Comparison of ENCODE assay signal across 9 cellular contexts in genomic region chr6:46042355-46042999, GRCh38. TPM values are rescaled to one million over a fixed set of nuclear protein-coding genes. Genes with fewer than 3 reads are reported as not detected.
DNase-seq lines count a peak whose midpoint lies in the region; ATAC-seq and TF ChIP-seq lines count a peak whose summit lies in the region.
"Had no signal": no experiment of that assay in that cellular context is flagged by ENCODE, and none has a peak within 500 bp of the region (broad histone marks: within the 10 kb centered on the region; RNA-seq: fewer than 3 reads in every experiment).

No MANE protein-coding gene starts in this region.

- CTCF ChIA-PET in Panc1 (lab: Charles Lee) = no interaction called here
- CTCF ChIA-PET in naive thymus-derived CD4-positive, alpha-beta T cell (lab: Charles Lee) = interaction anchor here (0.5 kb wide), 1 partner anchor 367 kb away, joined by 3 read pairs; no protein-coding TSS in a partner anchor

- in situ Hi-C loops in Panc1 (cut with HindIII; ENCODE audit: low pct_unique_long_range_greater_than_20kb, low sequenced_read_pairs) = no loop called here

- H3K27me3 Mint-ChIP-seq in naive thymus-derived CD4-positive, alpha-beta T cell = no peaks in the 10 kb centered on the region
- H3K27me3 Mint-ChIP-seq: activated naive CD4-positive, alpha-beta T cell treated with anti-CD3 and anti-CD28 coated beads, Interleukin-2, amount 50 U/mL, for 24 hours had no signal

- H3K4me3 ChIP-seq in Panc1 (ENCODE audit: low read depth in 2 of 2, low read length in 2 of 2) (no peak overlapping the region), epithelial cell of esophagus (ENCODE audit: low read length) (no peak overlapping the region)
- H3K4me3 ChIP-seq in naive thymus-derived CD4-positive, alpha-beta T cell (ENCODE audit: low read length) = no peak overlapping the region

- no TSS peak for BruUV-seq in Panc1 (replicated peaks; lab: Mats Ljungman, UMichigan)

- H3K27ac Mint-ChIP-seq in naive thymus-derived CD4-positive, alpha-beta T cell = no peak overlapping the region
- H3K27ac Mint-ChIP-seq: activated naive CD4-positive, alpha-beta T cell treated with anti-CD3 and anti-CD28 coated beads, Interleukin-2, amount 50 U/mL, for 24 hours had no signal

- no peaks in the 10 kb centered on the region for H3K9me3 ChIP-seq in Panc1 (ENCODE audit: control insufficient read depth, insufficient read depth, low read depth, low read length)
- H3K9me3 ChIP-seq in naive thymus-derived CD4-positive, alpha-beta T cell (ENCODE audit: control insufficient read depth in 2 of 3, low read length in 3 of 3) = no peaks in the 10 kb centered on the region

- peak; percentile 27 for DNase-seq in DMS79 treated with DMSO at 0.1 percent for 48 hours (lab: John Stamatoyannopoulos, UW)
- no peak for DNase-seq in DMS79 (lab: John Stamatoyannopoulos, UW)
- peak; percentile 61 for DNase-seq in HT-29 (ENCODE audit: low spot score)
- no peak for DNase-seq in Panc1 (ENCODE audit: low read depth, low spot score)
- peak; percentile 62 for DNase-seq in epithelial cell of esophagus (ENCODE audit: low read depth)
- peak in 3 of 9 donors; percentile 1 to 13 (median 11) for DNase-seq in naive thymus-derived CD4-positive, alpha-beta T cell
- no peak for DNase-seq in HuH-7.5 (ENCODE audit: low spot score)

- H3K36me3 Mint-ChIP-seq in naive thymus-derived CD4-positive, alpha-beta T cell = no peaks in the 10 kb centered on the region
- H3K36me3 Mint-ChIP-seq: activated naive CD4-positive, alpha-beta T cell treated with anti-CD3 and anti-CD28 coated beads, Interleukin-2, amount 50 U/mL, for 24 hours had no signal

- ATAC-seq in GM19438 (IDR thresholded peaks at IDR 0.05; ENCODE audit: low read depth, unreplicated experiment) = peak; percentile 72
- no peak for ATAC-seq in Panc1
- ATAC-seq in naive thymus-derived CD4-positive, alpha-beta T cell = peak; percentile 61

- H3K4me1 Mint-ChIP-seq in naive thymus-derived CD4-positive, alpha-beta T cell = peaks cover 0 to 2% (median 0%) of the 10 kb centered on the region in 7 donors
- H3K4me1 Mint-ChIP-seq: activated naive CD4-positive, alpha-beta T cell treated with anti-CD3 and anti-CD28 coated beads, Interleukin-2, amount 50 U/mL, for 24 hours had no signal

- POLR2A ChIA-PET in Panc1 (lab: Charles Lee) = no interaction called here
- POLR2A ChIA-PET in naive thymus-derived CD4-positive, alpha-beta T cell (lab: Charles Lee) = no interaction called here

- no peaks in the 10 kb centered on the region for H3K27me3 ChIP-seq in Panc1 (ENCODE audit: control insufficient read depth, insufficient read depth, low read length)
- no peaks in the 10 kb centered on the region for H3K27me3 ChIP-seq in naive thymus-derived CD4-positive, alpha-beta T cell (ENCODE audit: control insufficient read depth in 2 of 2, insufficient read depth in 2 of 2, low read length in 2 of 2)

- intact Hi-C loops in Panc1 (cut with micrococcal nuclease; ENCODE audit: unreplicated experiment) = no loop called here
- intact Hi-C loops in naive thymus-derived CD4-positive, alpha-beta T cell (cut with micrococcal nuclease) = loop anchor here in 1 of 2 donors (2.0 kb wide), 1 partner anchor 368 kb away; no protein-coding TSS in a partner anchor

- peaks cover 2% of the 10 kb centered on the region; the same call in 1 of the 2 replicates for H3K4me1 ChIP-seq in Panc1 (ENCODE audit: control insufficient read depth, insufficient read depth, low read length)
- no peaks in the 10 kb centered on the region for H3K4me1 ChIP-seq in naive thymus-derived CD4-positive, alpha-beta T cell (ENCODE audit: control insufficient read depth in 2 of 2, insufficient read depth in 2 of 2, low read length in 2 of 2)

- H3K27ac ChIP-seq in Panc1 (ENCODE audit: low read length) = no peak overlapping the region
- H3K27ac ChIP-seq in naive thymus-derived CD4-positive, alpha-beta T cell (ENCODE audit: low read depth, low read length) = no peak overlapping the region

- H3K36me3 ChIP-seq in Panc1 (ENCODE audit: control insufficient read depth, insufficient read depth, low read length) = no peaks in the 10 kb centered on the region
- H3K36me3 ChIP-seq in naive thymus-derived CD4-positive, alpha-beta T cell (ENCODE audit: control insufficient read depth in 2 of 3, insufficient read depth in 3 of 3, low read length in 3 of 3) = no peaks in the 10 kb centered on the region

- H3K9me3 Mint-ChIP-seq in naive thymus-derived CD4-positive, alpha-beta T cell = no peaks in the 10 kb centered on the region
- H3K9me3 Mint-ChIP-seq: activated naive CD4-positive, alpha-beta T cell treated with anti-CD3 and anti-CD28 coated beads, Interleukin-2, amount 50 U/mL, for 24 hours had no signal

- no peak overlapping the region for H3K4me3 Mint-ChIP-seq in naive thymus-derived CD4-positive, alpha-beta T cell
- H3K4me3 Mint-ChIP-seq: activated naive CD4-positive, alpha-beta T cell treated with anti-CD3 and anti-CD28 coated beads, Interleukin-2, amount 50 U/mL, for 24 hours had no signal

- peak; percentile 54 for TF ChIP-seq CTCF in Panc1 (IDR thresholded peaks at IDR 0.05)
- TF ChIP-seq CTCF in epithelial cell of esophagus (IDR thresholded peaks at IDR 0.05; ENCODE audit: insufficient read depth, low read depth, low read length, missing control alignments) = peak; percentile 65

RNA-seq across cellular contexts. Expression of gene CLIC5, which starts 26.8 kb away (rescaled TPM):
- 4.0 and 7.4 TPM in 2 replicates for total RNA-seq in HT-29 (2014; rRNA removed; shearing (Covaris generic))
- 0.05 TPM for total RNA-seq in Panc1 (2021; ENCODE audit: unreplicated experiment)
- polyA plus RNA-seq in Panc1 (2012; ENCODE audit: insufficient read length) = not detected
- 1 to 10 TPM; 1.1 to 4.1 (median 3.2) TPM for total RNA-seq in naive thymus-derived CD4-positive, alpha-beta T cell
- polyA plus RNA-seq in naive thymus-derived CD4-positive, alpha-beta T cell = under 1 TPM; 0.41 to 0.45 TPM

Comparison
In these comparisons a context has a peak if more than half of its experiments do, and no peak if none do; other contexts are left out.
1. DNase-seq: peak in DMS79 treated with DMSO at 0.1 percent for 48 hours (single experiment), HT-29 (single experiment) and epithelial cell of esophagus (single experiment); none in DMS79 (single experiment), Panc1 (single experiment) and HuH-7.5 (single experiment).